8 cellular contexts compared by ENCODE assay signal in genomic region chr10:110212119-110213006, GRCh38. TPM values are rescaled to one million over a fixed set of nuclear protein-coding genes. Genes with fewer than 3 reads are reported as not detected.
DNase-seq lines count a peak whose midpoint lies in the region; ATAC-seq and TF ChIP-seq lines count a peak whose summit lies in the region.

No MANE protein-coding gene starts in this region.

- H3K27me3 Mint-ChIP-seq in T-helper 1 cell treated with Interleukin-12 subunit alpha and Interleukin-12 subunit beta and Interleukin-4 antibody, amounts not matched to agents 30 μg/mL and 1 μg/mL, for 36 hours (ENCODE audit: low read depth): peaks cover under 1% of the 10 kb centered on the region
- peaks cover under 1% of the 10 kb centered on the region for H3K27me3 Mint-ChIP-seq in dendritic cell treated with granulocyte-macrophage colony-stimulating factor and Interleukin-4, amounts not matched to agents 40 ng/mL and 50 ng/mL, for 4 days

- H2AFZ ChIP-seq in GM23248: 0 out of 2 replicates have a peak overlapping the region, but pooled peaks have one; percentile 81

- no peaks in the 10 kb centered on the region for H3K9me3 Mint-ChIP-seq in T-helper 1 cell treated with Interleukin-12 subunit alpha and Interleukin-12 subunit beta and Interleukin-4 antibody, amounts not matched to agents 30 μg/mL and 1 μg/mL, for 36 hours
- no peaks in the 10 kb centered on the region for H3K9me3 Mint-ChIP-seq in dendritic cell treated with granulocyte-macrophage colony-stimulating factor and Interleukin-4, amounts not matched to agents 40 ng/mL and 50 ng/mL, for 4 days

- no peaks in the 10 kb centered on the region for H4K20me1 ChIP-seq in GM23248 (ENCODE audit: insufficient read depth)

- H3K79me2 ChIP-seq in GM23248 (ENCODE audit: insufficient read depth): peaks cover 54% of the 10 kb centered on the region

- H3K4me2 ChIP-seq in GM23248 (ENCODE audit: unreplicated experiment): peak overlapping the region; percentile 76

- peak overlapping the region; percentile 97 for H3K27ac Mint-ChIP-seq in T-helper 1 cell treated with Interleukin-12 subunit alpha and Interleukin-12 subunit beta and Interleukin-4 antibody, amounts not matched to agents 30 μg/mL and 1 μg/mL, for 36 hours
- H3K27ac Mint-ChIP-seq in dendritic cell treated with granulocyte-macrophage colony-stimulating factor and Interleukin-4, amounts not matched to agents 40 ng/mL and 50 ng/mL, for 4 days: peak overlapping the region; percentile 92

- intact Hi-C loops in dendritic cell treated with granulocyte-macrophage colony-stimulating factor and Interleukin-4, amounts not matched to agents 40 ng/mL and 50 ng/mL, for 4 days (cut with micrococcal nuclease): no loop called here
- intact Hi-C loops in sigmoid colon (cut with DNase I): no loop called here

- H3K9ac ChIP-seq in GM23248: no peak overlapping the region

- H3K36me3 Mint-ChIP-seq in T-helper 1 cell treated with Interleukin-12 subunit alpha and Interleukin-12 subunit beta and Interleukin-4 antibody, amounts not matched to agents 30 μg/mL and 1 μg/mL, for 36 hours (ENCODE audit: low read depth): peaks cover 12% of the 10 kb centered on the region
- peaks cover 34% of the 10 kb centered on the region for H3K36me3 Mint-ChIP-seq in dendritic cell treated with granulocyte-macrophage colony-stimulating factor and Interleukin-4, amounts not matched to agents 40 ng/mL and 50 ng/mL, for 4 days (ENCODE audit: low read depth)

- H3K27me3 ChIP-seq in GM23248 (replicated peaks; ENCODE audit: insufficient read depth) (no peaks in the 10 kb centered on the region), sigmoid colon (no peaks in the 10 kb centered on the region)

- TF ChIP-seq CTCF in sigmoid colon (IDR thresholded peaks at IDR 0.05) (no peak), GM13977 (IDR thresholded peaks at IDR 0.05; ENCODE audit: extremely low read depth, insufficient read depth, missing control alignments) (no peak)

- no peak for TF ChIP-seq EP300 in sigmoid colon (IDR thresholded peaks at IDR 0.05)

- DNase-seq in GM23248 (peak; percentile 33), sigmoid colon (peak; percentile 74), DMS 273 treated with DMSO at 0.1 percent for 48 hours (lab: John Stamatoyannopoulos, UW) (no peak), GM13977 (ENCODE audit: low spot score) (no peak)

- H3K4me1 ChIP-seq in GM23248 (ENCODE audit: insufficient read depth) (peaks cover 9% of the 10 kb centered on the region), sigmoid colon (peaks cover 0 to 47% (median 35%) of the 10 kb centered on the region in 4 donors)

- H3K4me3 ChIP-seq in GM23248 (peak overlapping the region; percentile 90), sigmoid colon (peak overlapping the region in 2 of 4 donors; percentile 81 to 92)

- in situ Hi-C loops in GM23248 (cut with MboI) (no loop called here), GM13977 (cut with MboI; ENCODE audit: low pct_unique_long_range_greater_than_20kb, low sequenced_read_pairs, unreplicated experiment) (no loop called here)

- H3K27ac ChIP-seq in GM23248 (peak overlapping the region; percentile 88), sigmoid colon (peak overlapping the region; percentile 94 to 100 (median 98))

- H3K9me3 ChIP-seq in GM23248 (ENCODE audit: low read depth): no peaks in the 10 kb centered on the region
- no peaks in the 10 kb centered on the region for H3K9me3 ChIP-seq in sigmoid colon

- peak in 1 of 2 donors; percentile 41 for TF ChIP-seq POLR2A in sigmoid colon (IDR thresholded peaks at IDR 0.05)

- ATAC-seq in HG03039 (IDR thresholded peaks at IDR 0.05; ENCODE audit: unreplicated experiment) (no peak), HG02678 (IDR thresholded peaks at IDR 0.05; ENCODE audit: unreplicated experiment) (no peak)

- no peaks in the 10 kb centered on the region for H3K36me3 ChIP-seq in GM23248 (ENCODE audit: low read depth)
- no peaks in the 10 kb centered on the region for H3K36me3 ChIP-seq in sigmoid colon

- peaks cover 60% of the 10 kb centered on the region for H3K4me1 Mint-ChIP-seq in T-helper 1 cell treated with Interleukin-12 subunit alpha and Interleukin-12 subunit beta and Interleukin-4 antibody, amounts not matched to agents 30 μg/mL and 1 μg/mL, for 36 hours (ENCODE audit: low read depth)
- peaks cover 69% of the 10 kb centered on the region for H3K4me1 Mint-ChIP-seq in dendritic cell treated with granulocyte-macrophage colony-stimulating factor and Interleukin-4, amounts not matched to agents 40 ng/mL and 50 ng/mL, for 4 days (ENCODE audit: low read depth)

- H3K9me2 ChIP-seq in GM23248 (ENCODE audit: insufficient read depth): no peaks in the 10 kb centered on the region

- H3K4me3 Mint-ChIP-seq in T-helper 1 cell treated with Interleukin-12 subunit alpha and Interleukin-12 subunit beta and Interleukin-4 antibody, amounts not matched to agents 30 μg/mL and 1 μg/mL, for 36 hours: peak overlapping the region; percentile 93
- peak overlapping the region; percentile 95 for H3K4me3 Mint-ChIP-seq in dendritic cell treated with granulocyte-macrophage colony-stimulating factor and Interleukin-4, amounts not matched to agents 40 ng/mL and 50 ng/mL, for 4 days

- WGBS in GM23248 (ENCODE audit: low coverage in 1 of 2, low lambda C conversion rate in 2 of 2, missing lambda C conversion rate in 2 of 2), 2 experiments: 64 to 68% methylated on average over 5 of the region's 5 CpGs
- 39 to 50% methylated on average over 5 of the region's 5 CpGs for WGBS in sigmoid colon, 2 donors

- peaks cover 16% of the 10 kb centered on the region for H3F3A ChIP-seq in GM23248 (ENCODE audit: insufficient read depth)

RNA-seq across cellular contexts. Expression of gene MXI1, which starts 5.0 kb away (rescaled TPM):
- total RNA-seq in GM23248 (2014; rRNA removed; shearing (Covaris generic)): 25.7 and 32.2 TPM in 2 replicates
- polyA plus RNA-seq in GM23248 (2016; fragmentation: Nextera tagmentation; extraction: Ambion mirVana) (17.6 and 25.7 TPM in 2 replicates), sigmoid colon (10 to 100 TPM; 52.2 to 84.7 (median 84.2) TPM)
- total RNA-seq in sigmoid colon: 100 to 1,000 TPM in 3 of 4 donors, 10 to 100 TPM in 1; 92.0 to 148 (median 107) TPM

Comparison
In these comparisons a context has a peak if more than half of its experiments do, and no peak if none do; other contexts are left out.
1. DNase-seq: peak in GM23248 (single experiment) and sigmoid colon (single experiment); none in DMS 273 treated with DMSO at 0.1 percent for 48 hours (single experiment) and GM13977 (single experiment).